8 cellular contexts compared by ENCODE assay signal in genomic region chr17:41918392-41919164, GRCh38. TPM values are rescaled to one million over a fixed set of nuclear protein-coding genes. Genes with fewer than 3 reads are reported as not detected.
A peak's percentile ranks its signal among the peaks of the same experiment; 100 is the strongest.
DNase-seq lines count a peak whose midpoint lies in the region; ATAC-seq and TF ChIP-seq lines count a peak whose summit lies in the region.

Gene ACLY, minus strand, starts transcription at chr17:41918951. Its CDS starts 5,078 bp downstream, at chr17:41913873.

- TF ChIP-seq POLR2A in GM19099 (IDR thresholded peaks at IDR 0.05; ENCODE audit: extremely low read depth, insufficient read length, low read depth), result peak; percentile 90

- DNase-seq in AG20443 (ENCODE audit: low spot score), result peak; percentile 99
- DNase-seq in NCI-H510A treated with DMSO at 0.1 percent for 48 hours (lab: John Stamatoyannopoulos, UW), result peak; percentile 98
- DNase-seq in activated CD4-positive, alpha-beta T cell treated with anti-CD3 and anti-CD28 coated beads for 48 hours, result peak; percentile 98
- peak; percentile 98 for DNase-seq in colonic mucosa
- peak; percentile 97 for DNase-seq in left colon
- DNase-seq in stimulated activated CD4-positive, alpha-beta T cell treated with anti-CD3 and anti-CD28 coated beads, Interleukin-1b, Interleukin-23, amount 100 ng/mL, for 48 hours, result peak; percentile 97

- peak within 1 kb of the TSS; percentile 90 for H3K27ac ChIP-seq in colonic mucosa

- peaks cover 14% of the 10 kb centered on the region for H3K4me1 ChIP-seq in colonic mucosa

- ATAC-seq in HG03432 (IDR thresholded peaks at IDR 0.05; ENCODE audit: unreplicated experiment) (peak; percentile 90), left colon (peak; percentile 94)

- TF ChIP-seq CTCF in colonic mucosa (IDR thresholded peaks at IDR 0.05), result no peak

- intact Hi-C loops in colonic mucosa (cut with DNase I) (no loop called here), left colon (cut with DNase I, micrococcal nuclease) (no loop called here)

- H3K27me3 ChIP-seq in colonic mucosa, result no peaks in the 10 kb centered on the region

- no peaks in the 10 kb centered on the region for H3K36me3 ChIP-seq in colonic mucosa

- peak within 1 kb of the TSS; percentile 94 to 97 for H3K9ac ChIP-seq in colonic mucosa (ENCODE audit: low read depth in 2 of 2, low read length in 2 of 2)

- H3K9me3 ChIP-seq in colonic mucosa, result no peaks in the 10 kb centered on the region

- H3K4me3 ChIP-seq in colonic mucosa, result peak within 1 kb of the TSS; percentile 96

RNA-seq across cellular contexts. Expression of gene ACLY, which starts in this region (rescaled TPM):
- total RNA-seq in colonic mucosa (100 to 1,000 TPM; 135 to 145 TPM), left colon (100 to 1,000 TPM in 1 of 2 donors, 10 to 100 TPM in 1; 88.2 to 125 TPM)

Comparison
In these comparisons a context has a peak if more than half of its experiments do, and no peak if none do; other contexts are left out.
1. Peak in every context shown above with its lines: DNase-seq, ATAC-seq, H3K4me3 ChIP-seq and H3K27ac ChIP-seq.